8 cellular contexts compared by ENCODE assay signal in the genomic region with DNA sequence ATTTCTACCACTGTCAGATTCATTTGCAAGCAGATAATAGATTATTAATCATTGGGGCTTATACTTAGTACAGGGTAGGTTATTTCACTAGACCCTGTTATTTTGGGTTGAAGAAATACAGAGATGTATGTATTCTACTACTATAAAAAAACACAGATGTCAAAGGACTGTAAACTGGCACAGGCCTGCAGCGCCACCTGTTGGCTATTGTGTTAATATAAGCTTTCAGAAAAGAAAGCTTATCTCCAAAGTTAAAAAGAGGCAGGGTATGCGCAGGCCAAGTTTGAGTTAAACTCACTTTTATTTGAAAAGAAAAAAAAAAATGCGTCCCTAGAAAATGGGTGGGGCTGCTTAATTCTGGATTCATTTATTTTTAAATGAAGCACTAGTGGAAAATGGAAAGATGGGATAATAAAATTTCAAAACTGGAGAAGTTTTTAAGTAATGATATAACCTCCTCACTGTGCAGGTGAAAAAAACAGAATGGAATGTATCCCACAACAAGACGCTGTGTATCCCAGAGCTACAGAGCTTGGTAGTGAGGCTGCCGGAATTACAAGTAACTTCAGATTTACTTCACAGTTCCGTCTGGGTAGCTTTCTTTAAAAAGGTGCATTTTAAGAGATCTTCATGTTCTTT.
DNase-seq lines count a peak whose midpoint lies in the region; ATAC-seq and TF ChIP-seq lines count a peak whose summit lies in the region.

No MANE protein-coding gene starts in this region.

- DNase-seq in DMS114 treated with DMSO at 0.1 percent for 48 hours (lab: John Stamatoyannopoulos, UW; ENCODE audit: unreplicated experiment) (peak; percentile 21), NCI-H446 treated with DMSO at 0.1 percent for 48 hours (lab: John Stamatoyannopoulos, UW) (peak; percentile 75), memory B cell (ENCODE audit: low spot score in 2 of 2) (peak; percentile 42 to 54), DMS153 treated with DMSO at 0.1 percent for 48 hours (lab: John Stamatoyannopoulos, UW; ENCODE audit: unreplicated experiment) (no peak)
- DNase-seq in activated CD8-positive, alpha-beta T cell treated with anti-CD3 and anti-CD28 coated beads for 36 hours, result peak; percentile 84
- DNase-seq in effector CD8-positive, alpha-beta T cell (lab: John Stamatoyannopoulos, UW), result peak; percentile 60
- peak; percentile 55 for DNase-seq in stimulated activated CD8-positive, alpha-beta memory T cell treated with anti-CD3 and anti-CD28 coated beads, Interleukin-15, amount 100 ng/mL, for 24 hours (ENCODE audit: low read depth)

- H3K4me1 Mint-ChIP-seq in activated CD8-positive, alpha-beta T cell treated with anti-CD3 and anti-CD28 coated beads for 36 hours (ENCODE audit: low read depth), result no peaks in the 10 kb centered on the region
- H3K4me1 Mint-ChIP-seq in memory B cell, result peaks cover 12% of the 10 kb centered on the region

- H3K4me3 Mint-ChIP-seq in activated CD8-positive, alpha-beta T cell treated with anti-CD3 and anti-CD28 coated beads for 36 hours, result no peak overlapping the region
- H3K4me3 Mint-ChIP-seq in memory B cell, result no peak overlapping the region

- no peak overlapping the region for H3K27ac Mint-ChIP-seq in activated CD8-positive, alpha-beta T cell treated with anti-CD3 and anti-CD28 coated beads for 36 hours
- H3K27ac Mint-ChIP-seq in memory B cell, result no peak overlapping the region

- H3K9me3 Mint-ChIP-seq in activated CD8-positive, alpha-beta T cell treated with anti-CD3 and anti-CD28 coated beads for 36 hours, result no peaks in the 10 kb centered on the region
- H3K9me3 Mint-ChIP-seq in memory B cell, result no peaks in the 10 kb centered on the region

- H3K27me3 Mint-ChIP-seq in activated CD8-positive, alpha-beta T cell treated with anti-CD3 and anti-CD28 coated beads for 36 hours, result no peaks in the 10 kb centered on the region
- H3K27me3 Mint-ChIP-seq in memory B cell, result peaks cover 1% of the 10 kb centered on the region

- POLR2A ChIA-PET in activated CD8-positive, alpha-beta T cell treated with anti-CD3 and anti-CD28 coated beads for 36 hours (lab: Charles Lee), result no interaction called here

- no peaks in the 10 kb centered on the region for H3K36me3 Mint-ChIP-seq in activated CD8-positive, alpha-beta T cell treated with anti-CD3 and anti-CD28 coated beads for 36 hours (ENCODE audit: low read depth)
- H3K36me3 Mint-ChIP-seq in memory B cell, result no peaks in the 10 kb centered on the region

- TF ChIP-seq CTCF in activated CD8-positive, alpha-beta T cell treated with anti-CD3 and anti-CD28 coated beads for 36 hours (IDR thresholded peaks at IDR 0.05), result peak; percentile 92

- ATAC-seq in HG02571 (IDR thresholded peaks at IDR 0.05; ENCODE audit: unreplicated experiment), result peak; percentile 54
- ATAC-seq in activated CD8-positive, alpha-beta T cell treated with anti-CD3 and anti-CD28 coated beads for 36 hours, result no peak
- peak; percentile 35 for ATAC-seq in memory B cell (ENCODE audit: low read depth)

- CTCF ChIA-PET in activated CD8-positive, alpha-beta T cell treated with anti-CD3 and anti-CD28 coated beads for 36 hours (lab: Charles Lee), result interaction anchor here (0.5 to 4.8 kb wide), 56 partner anchors 8 to 558 kb away, joined by 3 to 84 read pairs (median 5); no protein-coding TSS in a partner anchor

- intact Hi-C loops in activated CD8-positive, alpha-beta T cell treated with anti-CD3 and anti-CD28 coated beads for 36 hours (cut with micrococcal nuclease), result loop anchor here (2.0 to 10.0 kb wide), 3 partner anchors 86 to 184 kb away; no protein-coding TSS in a partner anchor
